ENCODE assay signal across 20 cellular contexts in genomic region chr11:69125861-69126260, GRCh38.
"Had no signal": no experiment of that assay in that cellular context is flagged by ENCODE, and none has a peak within 500 bp of the region (broad histone marks: within the 10 kb centered on the region; RNA-seq: fewer than 3 reads in every experiment).

No MANE protein-coding gene starts in this region.

- H3K9me3 ChIP-seq: gastrocnemius medialis had no signal

- DNase-seq: activated CD4-positive, alpha-beta T cell treated with anti-CD3 and anti-CD28 coated beads, Interleukin-2, amount 50 U/mL, for 1 hour; activated CD8-positive, alpha-beta T cell treated with anti-CD3 and anti-CD28 coated beads, Interleukin-2, amount 10 ng/mL, durations not matched to agents 7 days and 5 days; activated naive CD8-positive, alpha-beta T cell treated with anti-CD3 and anti-CD28 coated beads for 36 hours; cerebellar nuclear complex; cortex of kidney; esophagus squamous epithelium; gastrocnemius medialis; hypothalamus; left cardiac atrium; occipital lobe; small intestine; stimulated activated CD4-positive, alpha-beta T cell treated with anti-CD3 and anti-CD28 coated beads, Interleukin-2, amount 100 ng/mL, for 48 hours; stimulated activated naive CD4-positive, alpha-beta T cell treated with Interleukin-2 at 50 U/mL for 16 hours; T1000 had no signal

- H3K36me3 Mint-ChIP-seq: activated naive CD8-positive, alpha-beta T cell treated with anti-CD3 and anti-CD28 coated beads for 36 hours had no signal

- H3K27me3 ChIP-seq: esophagus squamous epithelium had no signal

- H3K4me3 ChIP-seq: esophagus squamous epithelium, gastrocnemius medialis had no signal

- H3K27ac ChIP-seq: esophagus squamous epithelium, gastrocnemius medialis had no signal

- H3K27me3 Mint-ChIP-seq: activated naive CD8-positive, alpha-beta T cell treated with anti-CD3 and anti-CD28 coated beads for 36 hours; activated T-helper 17 cell treated with anti-CD3 and anti-CD28 coated beads, Interleukin-2, amount 50 U/mL, for 72 hours had no signal

- ATAC-seq: activated CD4-positive, CD25-positive, alpha-beta regulatory T cell treated with anti-CD3 and anti-CD28 coated beads, Interleukin-2, amount 50 U/mL, for 24 hours; activated CD8-positive, alpha-beta T cell treated with anti-CD3 and anti-CD28 coated beads, Interleukin-2, amount 10 ng/mL, durations not matched to agents 7 days and 5 days; activated T-helper 17 cell treated with anti-CD3 and anti-CD28 coated beads, Interleukin-2, amount 50 U/mL, for 72 hours; gastrocnemius medialis; left cardiac atrium; sciatic nerve had no signal

- H3K27ac Mint-ChIP-seq: activated CD8-positive, alpha-beta T cell treated with anti-CD3 and anti-CD28 coated beads, Interleukin-2, amount 10 ng/mL, durations not matched to agents 7 days and 5 days; activated naive CD8-positive, alpha-beta T cell treated with anti-CD3 and anti-CD28 coated beads for 36 hours; activated T-helper 17 cell treated with anti-CD3 and anti-CD28 coated beads, Interleukin-2, amount 50 U/mL, for 72 hours; endodermal cell; memory B cell; T-helper 1 cell treated with Interleukin-12 subunit alpha and Interleukin-12 subunit beta and Interleukin-4 antibody, amounts not matched to agents 30 μg/mL and 1 μg/mL, for 36 hours had no signal

- H3K4me3 Mint-ChIP-seq: activated CD8-positive, alpha-beta T cell treated with anti-CD3 and anti-CD28 coated beads, Interleukin-2, amount 10 ng/mL, durations not matched to agents 7 days and 5 days; activated naive CD8-positive, alpha-beta T cell treated with anti-CD3 and anti-CD28 coated beads for 36 hours; activated T-helper 17 cell treated with anti-CD3 and anti-CD28 coated beads, Interleukin-2, amount 50 U/mL, for 72 hours; endodermal cell; memory B cell; T-helper 1 cell treated with Interleukin-12 subunit alpha and Interleukin-12 subunit beta and Interleukin-4 antibody, amounts not matched to agents 30 μg/mL and 1 μg/mL, for 36 hours had no signal

- H3K36me3 ChIP-seq: esophagus squamous epithelium, gastrocnemius medialis had no signal
